17 cellular contexts compared by ENCODE assay signal in genomic region chr12:132018193-132018916, GRCh38.
DNase-seq lines count a peak whose midpoint lies in the region; ATAC-seq, FAIRE-seq and TF ChIP-seq lines count a peak whose summit lies in the region.
"Had no signal": no experiment of that assay in that cellular context is flagged by ENCODE, and none has a peak within 500 bp of the region (broad histone marks: within the 10 kb centered on the region; RNA-seq: fewer than 3 reads in every experiment).

No MANE protein-coding gene starts in this region.

- H3K27me3 ChIP-seq in lower lobe of right lung (ENCODE audit: low read depth): no peaks in the 10 kb centered on the region
- H3K27me3 ChIP-seq: BLaER1 treated with 17β-estradiol and CSF1 and Interleukin-3, amounts not matched to agents 10 nM and 100 nM; brain microvascular endothelial cell; colonic mucosa; pancreas had no signal

- H3K4me3 ChIP-seq in lower lobe of right lung: no peak overlapping the region
- H3K4me3 ChIP-seq: BLaER1 treated with 17β-estradiol and CSF1 and Interleukin-3, amounts not matched to agents 10 nM and 100 nM; colonic mucosa; pancreas had no signal

- POLR2A ChIA-PET in activated CD8-positive, alpha-beta T cell treated with anti-CD3 and anti-CD28 coated beads for 36 hours (lab: Charles Lee): no interaction called here

- H3K27ac ChIP-seq in lower lobe of right lung: no peak overlapping the region
- H3K27ac ChIP-seq: BLaER1 treated with 17β-estradiol and CSF1 and Interleukin-3, amounts not matched to agents 10 nM and 100 nM; brain microvascular endothelial cell; colonic mucosa; pancreas had no signal

- H3K36me3 ChIP-seq in lower lobe of right lung: peaks cover 98% of the 10 kb centered on the region

- intact Hi-C loops in activated CD8-positive, alpha-beta T cell treated with anti-CD3 and anti-CD28 coated beads for 36 hours (cut with micrococcal nuclease): no loop called here
- intact Hi-C loops in lower lobe of right lung (cut with DNase I): no loop called here

- no peaks in the 10 kb centered on the region for H3K4me1 Mint-ChIP-seq in activated CD8-positive, alpha-beta T cell treated with anti-CD3 and anti-CD28 coated beads for 36 hours (ENCODE audit: low read depth)

- ATAC-seq in activated CD8-positive, alpha-beta T cell treated with anti-CD3 and anti-CD28 coated beads for 36 hours: no peak
- ATAC-seq in lower lobe of right lung: no peak
- ATAC-seq in HG03039 (IDR thresholded peaks at IDR 0.05; ENCODE audit: unreplicated experiment): no peak
- ATAC-seq: activated T-cell treated with anti-CD3 and anti-CD28 coated beads, Interleukin-2, amount 50 U/mL, for 72 hours; naive thymus-derived CD8-positive, alpha-beta T cell; pancreas had no signal

- peak; percentile 23 for FAIRE-seq in GM12891 (lab: Jason Lieb, UNC)
- FAIRE-seq: pancreas had no signal

- H3K9me3 ChIP-seq in lower lobe of right lung: no peaks in the 10 kb centered on the region
- H3K9me3 ChIP-seq: BLaER1 treated with 17β-estradiol and CSF1 and Interleukin-3, amounts not matched to agents 10 nM and 100 nM; colonic mucosa; pancreas had no signal

- no peaks in the 10 kb centered on the region for H3K27me3 Mint-ChIP-seq in activated CD8-positive, alpha-beta T cell treated with anti-CD3 and anti-CD28 coated beads for 36 hours
- H3K27me3 Mint-ChIP-seq: naive thymus-derived CD8-positive, alpha-beta T cell had no signal

- no peak for TF ChIP-seq POLR2A in GM12891 (IDR thresholded peaks at IDR 0.05; ENCODE audit: low read depth, low read length)

- DNase-seq in AG20443 (ENCODE audit: low spot score) (peak; percentile 40), GM12891 (ENCODE audit: insufficient read length, low spot score) (no peak), lower lobe of right lung (peak; percentile 26), NCI-H510A (lab: John Stamatoyannopoulos, UW) (no peak), NK-92 (lab: John Stamatoyannopoulos, UW; ENCODE audit: unreplicated experiment) (no peak), kidney tubule cell (ENCODE audit: low spot score) (no peak)
- DNase-seq in activated CD8-positive, alpha-beta T cell treated with anti-CD3 and anti-CD28 coated beads for 36 hours: peak; percentile 12
- DNase-seq: activated T-cell treated with anti-CD3 and anti-CD28 coated beads, Interleukin-2, amount 50 U/mL, for 72 hours; brain microvascular endothelial cell; colonic mucosa; hippocampal formation; NCI-H1436 treated with DMSO at 0.1 percent for 48 hours; NCI-H69; pancreas had no signal

- H3K4me3 Mint-ChIP-seq in activated CD8-positive, alpha-beta T cell treated with anti-CD3 and anti-CD28 coated beads for 36 hours: no peak overlapping the region
- H3K4me3 Mint-ChIP-seq: activated T-cell treated with anti-CD3 and anti-CD28 coated beads, Interleukin-2, amount 50 U/mL, for 72 hours; naive thymus-derived CD8-positive, alpha-beta T cell had no signal

- H3K4me1 ChIP-seq in lower lobe of right lung: no peaks in the 10 kb centered on the region
- H3K4me1 ChIP-seq: BLaER1 treated with 17β-estradiol and CSF1 and Interleukin-3, amounts not matched to agents 10 nM and 100 nM; colonic mucosa; pancreas had no signal

- no peak overlapping the region for H3K27ac Mint-ChIP-seq in activated CD8-positive, alpha-beta T cell treated with anti-CD3 and anti-CD28 coated beads for 36 hours
- H3K27ac Mint-ChIP-seq: activated T-cell treated with anti-CD3 and anti-CD28 coated beads, Interleukin-2, amount 50 U/mL, for 72 hours; naive thymus-derived CD8-positive, alpha-beta T cell had no signal

- H3K9me3 Mint-ChIP-seq in activated CD8-positive, alpha-beta T cell treated with anti-CD3 and anti-CD28 coated beads for 36 hours: no peaks in the 10 kb centered on the region
- H3K9me3 Mint-ChIP-seq: activated T-cell treated with anti-CD3 and anti-CD28 coated beads, Interleukin-2, amount 50 U/mL, for 72 hours; naive thymus-derived CD8-positive, alpha-beta T cell had no signal

- CTCF ChIA-PET in activated CD8-positive, alpha-beta T cell treated with anti-CD3 and anti-CD28 coated beads for 36 hours (lab: Charles Lee): no interaction called here

- TF ChIP-seq CTCF in activated CD8-positive, alpha-beta T cell treated with anti-CD3 and anti-CD28 coated beads for 36 hours (IDR thresholded peaks at IDR 0.05): no peak
- no peak for TF ChIP-seq CTCF in lower lobe of right lung (IDR thresholded peaks at IDR 0.05)

- H3K36me3 Mint-ChIP-seq in activated CD8-positive, alpha-beta T cell treated with anti-CD3 and anti-CD28 coated beads for 36 hours (ENCODE audit: low read depth): peaks cover 39% of the 10 kb centered on the region

TF ChIP-seq in GM12891, 5 proteins besides CTCF, POLR2A, EP300 and RAD21:
- TF ChIP-seq PAX5 (IDR thresholded peaks at IDR 0.05; ENCODE audit: insufficient read depth, low read length, severe bottlenecking) (no peak), TAF1 (IDR thresholded peaks at IDR 0.05; ENCODE audit: low read depth, low read length) (no peak), SPI1 (IDR thresholded peaks at IDR 0.05; ENCODE audit: low read depth, low read length) (no peak), POLR2AphosphoS5 (IDR thresholded peaks at IDR 0.05; ENCODE audit: low read depth, low read length) (no peak), POU2F2 (IDR thresholded peaks at IDR 0.05; ENCODE audit: low read depth, low read length) (no peak)

Comparison
In these comparisons a context has a peak if more than half of its experiments do, and no peak if none do; other contexts are left out.
1. DNase-seq: peak in AG20443 (single experiment), activated CD8-positive, alpha-beta T cell treated with anti-CD3 and anti-CD28 coated beads for 36 hours (single experiment) and lower lobe of right lung (single experiment); none in GM12891 (single experiment), NCI-H510A (single experiment), NK-92 (single experiment) and kidney tubule cell (single experiment).